ENCODE assay signal across 8 cellular contexts in genomic region chr7:152025077-152025936, GRCh38. TPM values are rescaled to one million over a fixed set of nuclear protein-coding genes. Genes with fewer than 3 reads are reported as not detected.
DNase-seq lines count a peak whose midpoint lies in the region; ATAC-seq and TF ChIP-seq lines count a peak whose summit lies in the region.

Gene GALNT11 (plus strand): TSS chr7:152025674. CDS start chr7:152094228, 68,554 bp downstream.

- ATAC-seq in GM21825 (IDR thresholded peaks at IDR 0.05; ENCODE audit: unreplicated experiment): peak; percentile 96

- H3K4me3 ChIP-seq in SK-N-MC (peak within 1 kb of the TSS; percentile 80), suprapubic skin (peak within 1 kb of the TSS; percentile 84)

- TF ChIP-seq POLR2A in suprapubic skin (IDR thresholded peaks at IDR 0.05): peak in 1 of 2 donors; percentile 90

- peak within 1 kb of the TSS; percentile 75 for H3K9ac ChIP-seq in SK-N-MC (ENCODE audit: insufficient read length)

- no peak for TF ChIP-seq EP300 in suprapubic skin (IDR thresholded peaks at IDR 0.05)

- H3K27me3 ChIP-seq in suprapubic skin: no peaks in the 10 kb centered on the region

- no peaks in the 10 kb centered on the region for H3K9me3 ChIP-seq in SK-N-MC (ENCODE audit: low read depth, low read length)
- H3K9me3 ChIP-seq in suprapubic skin: no peaks in the 10 kb centered on the region

- 0 out of 2 replicates have a peak within 1 kb of the TSS, but pooled peaks have one; percentile 56 for H3K27ac ChIP-seq in SK-N-MC
- peak within 1 kb of the TSS; percentile 86 for H3K27ac ChIP-seq in suprapubic skin

- peak in 1 of 2 donors; percentile 31 for TF ChIP-seq CTCF in suprapubic skin (IDR thresholded peaks at IDR 0.05)

- peaks cover 45% of the 10 kb centered on the region for H3K4me1 ChIP-seq in suprapubic skin

- peaks cover 17% of the 10 kb centered on the region for H3K36me3 ChIP-seq in SK-N-MC (ENCODE audit: insufficient read depth, low read length)
- peaks cover 5% of the 10 kb centered on the region for H3K36me3 ChIP-seq in suprapubic skin

- WGBS in suprapubic skin: 8% methylated on average over 20 of the region's 84 CpGs

- DNase-seq in ELR (ENCODE audit: low read depth) (peak; percentile 85), Kasumi-1 (lab: John Stamatoyannopoulos, UW) (peak; percentile 66 to 68), SK-N-MC (ENCODE audit: low read depth, low spot score) (no peak), germinal center (ENCODE audit: low spot score) (peak; percentile 82), occipital lobe (lab: John Stamatoyannopoulos, UW) (peak; percentile 76), suprapubic skin (ENCODE audit: low spot score in 2 of 2) (peak; percentile 88 to 93)
- peak; percentile 90 for DNase-seq in activated naive CD4-positive, alpha-beta T cell treated with anti-CD3 and anti-CD28 coated beads, Interleukin-2, amount 50 U/mL, for 16 hours

RNA-seq across cellular contexts. Expression of gene GALNT11, which starts in this region (rescaled TPM):
- 57.7 TPM for total RNA-seq in occipital lobe
- total RNA-seq in suprapubic skin: 10 to 100 TPM; 34.5 to 48.6 (median 42.5) TPM
